ENCODE assay signal across 8 cellular contexts in genomic region chr17:21513012-21513570, GRCh38.
DNase-seq lines count a peak whose midpoint lies in the region; ATAC-seq lines count a peak whose summit lies in the region.

No MANE protein-coding gene starts in this region.

- H3K4me1 ChIP-seq in effector memory CD4-positive, alpha-beta T cell (ENCODE audit: control insufficient read depth, insufficient read depth, low read length, poor library complexity, severe bottlenecking), result peaks cover 4% of the 10 kb centered on the region

- no peaks in the 10 kb centered on the region for H3K9me3 ChIP-seq in effector memory CD4-positive, alpha-beta T cell (ENCODE audit: control insufficient read depth, low read length)

- DNase-seq in COLO829 (ENCODE audit: low spot score) (peak; percentile 81), NCI-H82 treated with DMSO at 0.1 percent for 48 hours (lab: John Stamatoyannopoulos, UW; ENCODE audit: unreplicated experiment) (peak; percentile 68), memory B cell (ENCODE audit: low spot score in 2 of 2) (peak; percentile 76)
- peak; percentile 35 to 68 for DNase-seq in activated CD8-positive, alpha-beta memory T cell treated with anti-CD3 and anti-CD28 coated beads for 1 hour (ENCODE audit: extremely low read depth in 1 of 2, low read depth in 1 of 2)
- DNase-seq in effector memory CD4-positive, alpha-beta T cell, result peak; percentile 44 to 68 (median 52)
- DNase-seq in stimulated activated CD8-positive, alpha-beta memory T cell treated with anti-CD3 and anti-CD28 coated beads, Interleukin-12 subunit alpha, Interleukin-12 subunit beta, amount 100 ng/mL, for 24 hours (ENCODE audit: extremely low read depth), result peak; percentile 40

- H3K27me3 Mint-ChIP-seq in memory B cell, result peaks cover 10% of the 10 kb centered on the region

- no peaks in the 10 kb centered on the region for H3K9me3 Mint-ChIP-seq in memory B cell

- no peaks in the 10 kb centered on the region for H3K36me3 Mint-ChIP-seq in memory B cell

- H3K4me3 Mint-ChIP-seq in memory B cell, result peak overlapping the region; percentile 50

- H3K27ac Mint-ChIP-seq in memory B cell, result no peak overlapping the region

- ATAC-seq in HG02759 (IDR thresholded peaks at IDR 0.05; ENCODE audit: unreplicated experiment) (peak; percentile 69), memory B cell (ENCODE audit: low read depth) (peak; percentile 51), GM19035 (IDR thresholded peaks at IDR 0.05; ENCODE audit: unreplicated experiment) (no peak)

- H3K4me3 ChIP-seq in effector memory CD4-positive, alpha-beta T cell (ENCODE audit: insufficient read depth, low read depth, low read length, poor library complexity, severe bottlenecking), result no peak overlapping the region

- H3K27ac ChIP-seq in effector memory CD4-positive, alpha-beta T cell (ENCODE audit: insufficient read depth, low read length, poor library complexity, severe bottlenecking), result no peak overlapping the region

- peaks cover 17% of the 10 kb centered on the region for H3K4me1 Mint-ChIP-seq in memory B cell

- H3K36me3 ChIP-seq in effector memory CD4-positive, alpha-beta T cell (ENCODE audit: control insufficient read depth, insufficient read depth, low read length), result no peaks in the 10 kb centered on the region

- H3K27me3 ChIP-seq in effector memory CD4-positive, alpha-beta T cell (replicated peaks; ENCODE audit: control insufficient read depth, insufficient read depth, low read length, poor library complexity, severe bottlenecking), result peaks cover 5% of the 10 kb centered on the region
